ENCODE assay signal across 11 cellular contexts in the genomic region with DNA sequence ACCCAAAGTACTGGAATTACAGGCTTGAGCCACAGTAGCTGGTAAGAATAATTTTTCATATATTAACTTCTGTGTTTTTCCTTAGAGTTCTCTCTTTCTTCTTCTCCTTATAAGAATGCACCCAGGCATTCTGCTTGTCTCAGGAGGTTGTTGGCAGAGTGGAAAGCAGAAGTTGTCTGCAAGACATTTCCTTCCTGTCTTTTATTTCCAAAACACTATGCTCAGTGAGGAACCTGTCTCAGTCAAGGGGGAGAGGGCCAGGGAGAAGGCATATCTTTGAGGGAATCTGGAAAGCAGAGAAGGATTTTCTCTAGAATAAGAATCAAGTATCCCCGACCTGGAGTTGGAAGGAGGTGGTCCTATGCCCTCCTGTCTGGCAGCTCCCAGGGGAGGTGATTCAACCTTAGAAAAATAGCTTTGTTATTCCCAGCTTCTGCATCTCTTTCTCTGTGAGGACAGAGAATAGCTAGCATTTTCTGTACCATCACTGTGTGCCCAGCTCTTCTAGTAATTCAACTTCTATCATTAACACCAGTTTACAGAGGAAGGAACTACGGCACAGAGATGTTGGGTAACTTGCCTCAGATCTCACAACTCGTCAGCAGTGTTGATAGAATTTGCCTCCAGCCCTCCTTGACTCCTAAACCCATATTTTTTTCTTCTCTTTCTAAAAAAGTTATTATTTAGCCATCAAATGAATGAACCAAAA. TPM values are rescaled to one million over a fixed set of nuclear protein-coding genes. Genes with fewer than 3 reads are reported as not detected.
DNase-seq lines count a peak whose midpoint lies in the region; ATAC-seq, FAIRE-seq and TF ChIP-seq lines count a peak whose summit lies in the region.
"Had no signal": no experiment of that assay in that cellular context is flagged by ENCODE, and none has a peak within 500 bp of the region (broad histone marks: within the 10 kb centered on the region; RNA-seq: fewer than 3 reads in every experiment).

No MANE protein-coding gene starts in this region.

- FAIRE-seq in pancreas (lab: Jason Lieb, UNC): no peak

- H3K9me3 Mint-ChIP-seq in chondrocyte (ENCODE audit: low read depth): no peaks in the 10 kb centered on the region
- H3K9me3 Mint-ChIP-seq: neural crest cell had no signal

- no peak for ATAC-seq in HG02623 (IDR thresholded peaks at IDR 0.05; ENCODE audit: unreplicated experiment)
- no peak for ATAC-seq in pancreas

- TF ChIP-seq POLR2A in vagina (IDR thresholded peaks at IDR 0.05): no peak

- peaks cover 40% of the 10 kb centered on the region for H3K4me1 Mint-ChIP-seq in chondrocyte (ENCODE audit: low read depth)

- H3K27me3 Mint-ChIP-seq in chondrocyte (ENCODE audit: low read depth): no peaks in the 10 kb centered on the region

- no peaks in the 10 kb centered on the region for H3K9me2 ChIP-seq in DOHH2 (replicated peaks; ENCODE audit: control insufficient read depth, low read length)

- intact Hi-C loops in pancreas (cut with DNase I) (no loop called here), vagina (cut with DNase I) (loop anchor here (10.0 kb wide), 2 partner anchors 48 to 228 kb away; partner anchors contain the start of gene MYL12A)

- H3K36me3 Mint-ChIP-seq in chondrocyte (ENCODE audit: low read depth): peaks cover 1% of the 10 kb centered on the region

- H3K27ac ChIP-seq in DOHH2 (ENCODE audit: low read depth, low read length) (no peak overlapping the region), neutrophil (peak overlapping the region; percentile 95), pancreas (peak overlapping the region in 2 of 4 donors; percentile 23 to 74), vagina (no peak overlapping the region)

- H3K4me1 ChIP-seq in DOHH2 (ENCODE audit: control insufficient read depth, low read length) (peaks cover 37% of the 10 kb centered on the region), neutrophil (ENCODE audit: control insufficient read depth in 1 of 2, insufficient read depth in 1 of 2, low read depth in 1 of 2, low read length in 1 of 2) (peaks cover 65 to 71% of the 10 kb centered on the region in 2 experiments), pancreas (peaks cover 0 to 4% (median 0%) of the 10 kb centered on the region in 3 donors), vagina (peaks cover 21% of the 10 kb centered on the region)

- no peak for TF ChIP-seq CTCF in DOHH2 (IDR thresholded peaks at IDR 0.05; ENCODE audit: low read depth, low read length, poor library complexity, severe bottlenecking)
- no peak for TF ChIP-seq CTCF in chondrocyte (IDR thresholded peaks at IDR 0.05)
- TF ChIP-seq CTCF in neutrophil (IDR thresholded peaks at IDR 0.05): no peak
- no peak for TF ChIP-seq CTCF in pancreas (IDR thresholded peaks at IDR 0.05)
- no peak for TF ChIP-seq CTCF in vagina (IDR thresholded peaks at IDR 0.05)

- peak; percentile 51 for DNase-seq in NAMALWA (ENCODE audit: low spot score)
- no peak for DNase-seq in chondrocyte (ENCODE audit: low spot score)
- no peak for DNase-seq in effector CD8-positive, alpha-beta T cell (lab: John Stamatoyannopoulos, UW)
- DNase-seq in pancreas: no peak
- no peak for DNase-seq in vagina (ENCODE audit: extremely low spot score in 2 of 2)
- DNase-seq: activated CD4-positive, CD25-positive, alpha-beta regulatory T cell treated with anti-CD3 and anti-CD28 coated beads, Interleukin-2, amount 50 U/mL, for 72 hours; NCI-H446 had no signal

- H3K79me2 ChIP-seq in DOHH2 (ENCODE audit: control insufficient read depth, low read length): peaks cover 8% of the 10 kb centered on the region

- H4K20me1 ChIP-seq in DOHH2 (ENCODE audit: control insufficient read depth, insufficient read depth, low read depth, low read length): no peaks in the 10 kb centered on the region

- H3K27ac Mint-ChIP-seq in chondrocyte (ENCODE audit: unreplicated experiment): peak overlapping the region; percentile 68

- H3K4me3 ChIP-seq in DOHH2 (ENCODE audit: low read length) (peak overlapping the region; percentile 29), neutrophil (ENCODE audit: low read depth in 1 of 2, low read length in 1 of 2) (peak overlapping the region; percentile 37 to 54), pancreas (no peak overlapping the region), vagina (no peak overlapping the region)

- no peaks in the 10 kb centered on the region for H3K36me3 ChIP-seq in DOHH2 (ENCODE audit: control insufficient read depth, low read length)
- peaks cover 1% of the 10 kb centered on the region for H3K36me3 ChIP-seq in neutrophil
- H3K36me3 ChIP-seq in pancreas: no peaks in the 10 kb centered on the region
- H3K36me3 ChIP-seq in vagina: no peaks in the 10 kb centered on the region

- 66 to 79% methylated on average over 3 of the region's 3 CpGs for WGBS in pancreas, 2 donors

- H3K4me2 ChIP-seq in DOHH2 (ENCODE audit: low read length): peak overlapping the region; percentile 65

- H3K9me3 ChIP-seq in DOHH2 (ENCODE audit: control insufficient read depth, insufficient read depth, low read length): no peaks in the 10 kb centered on the region
- H3K9me3 ChIP-seq in neutrophil: no peaks in the 10 kb centered on the region
- H3K9me3 ChIP-seq in pancreas: no peaks in the 10 kb centered on the region
- no peaks in the 10 kb centered on the region for H3K9me3 ChIP-seq in vagina

- no peak overlapping the region for H3K4me3 Mint-ChIP-seq in chondrocyte (ENCODE audit: unreplicated experiment)
- H3K4me3 Mint-ChIP-seq: neural crest cell had no signal

- H3F3A ChIP-seq in DOHH2 (ENCODE audit: control insufficient read depth, insufficient read depth): no peaks in the 10 kb centered on the region

- H3K27me3 ChIP-seq in DOHH2 (ENCODE audit: control insufficient read depth, low read length) (no peaks in the 10 kb centered on the region), neutrophil (no peaks in the 10 kb centered on the region), pancreas (no peaks in the 10 kb centered on the region), vagina (no peaks in the 10 kb centered on the region)

RNA-seq across cellular contexts. Expression of gene LPIN2, which starts 3.8 kb away (rescaled TPM):
- total RNA-seq in chondrocyte (30.3 to 38.7 TPM (median 38.6 TPM) in 3 replicates), pancreas (10 to 100 TPM in 5 of 6 donors, 1 to 10 TPM in 1; 9.9 to 23.0 (median 13.7) TPM), vagina (19.4 TPM)
- polyA plus RNA-seq in pancreas: 1 to 10 TPM; 5.1 to 8.2 TPM

Comparison
In these comparisons a context has a peak if more than half of its experiments do, and no peak if none do; other contexts are left out.
1. H3K4me3 ChIP-seq: peak in DOHH2 (single experiment) and neutrophil (2 of 2); none in pancreas (0 of 4) and vagina (0 of 2).